ENCODE assay signal across 17 cellular contexts in the genomic region with DNA sequence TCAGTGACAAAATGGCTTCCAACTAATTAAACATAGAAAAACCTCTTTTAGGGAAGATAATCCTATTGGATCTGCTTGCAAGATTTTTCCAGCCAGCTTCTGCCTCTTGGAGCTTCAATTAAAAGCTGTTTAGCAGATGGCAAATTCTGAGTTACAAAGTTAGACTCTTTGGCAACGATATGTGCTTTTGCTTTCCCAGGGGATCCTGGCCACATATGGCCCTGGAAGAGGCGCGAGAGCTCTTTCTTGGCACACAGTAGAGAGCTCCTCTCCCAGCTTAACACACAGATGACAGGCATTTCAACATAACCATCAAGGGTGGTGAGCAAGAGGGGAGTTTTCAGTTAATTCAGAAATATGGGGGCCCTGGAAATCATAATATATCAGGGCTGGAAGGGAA. TPM values are rescaled to one million over a fixed set of nuclear protein-coding genes. Genes with fewer than 3 reads are reported as not detected.
DNase-seq lines count a peak whose midpoint lies in the region; ATAC-seq and TF ChIP-seq lines count a peak whose summit lies in the region.
"Had no signal": no experiment of that assay in that cellular context is flagged by ENCODE, and none has a peak within 500 bp of the region (broad histone marks: within the 10 kb centered on the region; RNA-seq: fewer than 3 reads in every experiment).

No MANE protein-coding gene starts in this region.

- H3K4me3 ChIP-seq in mucosa of descending colon (no peak overlapping the region), vagina (no peak overlapping the region)
- H3K4me3 ChIP-seq: upper lobe of right lung had no signal

- DNase-seq in Right ventricle myocardium inferior (ENCODE audit: missing footprints), result no peak
- DNase-seq in cardiac septum (ENCODE audit: low spot score), result no peak
- peak; percentile 97 for DNase-seq in fibroblast of gingiva (ENCODE audit: low read depth)
- no peak for DNase-seq in mucosa of descending colon
- DNase-seq in vagina (ENCODE audit: extremely low spot score in 2 of 2), result no peak
- DNase-seq in activated CD4-positive, alpha-beta T cell treated with anti-CD3 and anti-CD28 coated beads, Interleukin-2, amount 50 U/mL, for 4 hours, result no peak
- DNase-seq in SIG-M5 treated with dmso at 0.1 percent for 504 hours (lab: John Stamatoyannopoulos, UW; ENCODE audit: unreplicated experiment), result no peak
- DNase-seq: 8988T; activated CD8-positive, alpha-beta memory T cell treated with anti-CD3 and anti-CD28 coated beads, Interleukin-2, amount 50 U/mL, for 48 hours; activated naive CD8-positive, alpha-beta T cell treated with anti-CD3 and anti-CD28 coated beads, Interleukin-2, amount 50 U/mL, for 24 hours; NCI-H1048; NCI-H748 treated with DMSO at 0.1 percent for 48 hours; small intestine; upper lobe of right lung had no signal

- H3K4me1 ChIP-seq in mucosa of descending colon (ENCODE audit: low read depth), result no peaks in the 10 kb centered on the region
- H3K4me1 ChIP-seq in vagina, result peaks cover 16% of the 10 kb centered on the region

- ATAC-seq in Right ventricle myocardium inferior (peak; percentile 69), mucosa of descending colon (peak; percentile 39), HG03045 (IDR thresholded peaks at IDR 0.05; ENCODE audit: unreplicated experiment) (no peak)
- ATAC-seq: activated naive CD8-positive, alpha-beta T cell treated with anti-CD3 and anti-CD28 coated beads, Interleukin-2, amount 50 U/mL, for 24 hours; upper lobe of right lung had no signal

- intact Hi-C loops in Right ventricle myocardium inferior (cut with DNase I) (loop anchor here (5.0 kb wide), 1 partner anchor 44 kb away; no protein-coding TSS in a partner anchor), cardiac septum (cut with DNase I) (no loop called here), mucosa of descending colon (cut with DNase I, micrococcal nuclease) (no loop called here), vagina (cut with DNase I) (loop anchor here (5.0 kb wide), 1 partner anchor 76 kb away; no protein-coding TSS in a partner anchor)

- peak overlapping the region; percentile 68 for H3K27ac ChIP-seq in vagina
- H3K27ac ChIP-seq: upper lobe of right lung had no signal

- no peaks in the 10 kb centered on the region for H3K36me3 ChIP-seq in mucosa of descending colon (ENCODE audit: low read depth)
- H3K36me3 ChIP-seq in vagina, result no peaks in the 10 kb centered on the region
- H3K36me3 ChIP-seq: upper lobe of right lung had no signal

- TF ChIP-seq POLR2A in vagina (IDR thresholded peaks at IDR 0.05), result no peak

- TF ChIP-seq CTCF in mucosa of descending colon (IDR thresholded peaks at IDR 0.05) (no peak), vagina (IDR thresholded peaks at IDR 0.05) (no peak)

- H3K9me3 ChIP-seq in mucosa of descending colon (no peaks in the 10 kb centered on the region), vagina (no peaks in the 10 kb centered on the region)
- H3K9me3 ChIP-seq: upper lobe of right lung had no signal

- H3K27me3 ChIP-seq in vagina, result no peaks in the 10 kb centered on the region
- H3K27me3 ChIP-seq: upper lobe of right lung had no signal

RNA-seq across cellular contexts. Expression of a gene that starts 41.6 kb away (rescaled TPM):
- total RNA-seq in Right ventricle myocardium inferior (5.8 TPM), cardiac septum (1.3 TPM), mucosa of descending colon (10 to 100 TPM in 2 of 3 donors, 1 to 10 TPM in 1; 5.5 to 47.0 (median 12.5) TPM), vagina (225 TPM)
- total RNA-seq: H7, HT-29 had no signal

Comparison
In these comparisons a context has a peak if more than half of its experiments do, and no peak if none do; other contexts are left out.
1. intact Hi-C loops: an anchor here in Right ventricle myocardium inferior (5.0 kb wide) and vagina (5.0 kb wide); none called in cardiac septum and mucosa of descending colon.